Comparison of ENCODE assay signal across 20 cellular contexts in genomic region chr16:17362946-17363345, GRCh38.
DNase-seq lines count a peak whose midpoint lies in the region; ATAC-seq and TF ChIP-seq lines count a peak whose summit lies in the region.
"Had no signal": no experiment of that assay in that cellular context is flagged by ENCODE, and none has a peak within 500 bp of the region (broad histone marks: within the 10 kb centered on the region; RNA-seq: fewer than 3 reads in every experiment).

No MANE protein-coding gene starts in this region.

- H3K27me3 Mint-ChIP-seq in activated naive CD4-positive, alpha-beta T cell treated with anti-CD3 and anti-CD28 coated beads, Interleukin-2, amount 10 ng/mL, durations not matched to agents 7 days and 5 days = no peaks in the 10 kb centered on the region
- H3K27me3 Mint-ChIP-seq in T-helper 17 cell = no peaks in the 10 kb centered on the region
- H3K27me3 Mint-ChIP-seq in endodermal cell (ENCODE audit: insufficient read depth) = no peaks in the 10 kb centered on the region
- H3K27me3 Mint-ChIP-seq in stimulated activated naive B cell treated with anti-CD40 and anti-IgM and Interleukin-4, amounts not matched to agents 10 μg/mL and 1 μg/mL and 100 μg/mL, for 72 hours = no peaks in the 10 kb centered on the region

- no peak overlapping the region for H3K9ac ChIP-seq in endodermal cell (ENCODE audit: extremely low read depth, low read length, poor library complexity, severe bottlenecking)

- peaks cover 3% of the 10 kb centered on the region for H3K9me3 Mint-ChIP-seq in activated naive CD4-positive, alpha-beta T cell treated with anti-CD3 and anti-CD28 coated beads, Interleukin-2, amount 10 ng/mL, durations not matched to agents 7 days and 5 days
- H3K9me3 Mint-ChIP-seq in endodermal cell = no peaks in the 10 kb centered on the region
- peaks cover 0 to 4% of the 10 kb centered on the region in 2 donors for H3K9me3 Mint-ChIP-seq in stimulated activated naive B cell treated with anti-CD40 and anti-IgM and Interleukin-4, amounts not matched to agents 10 μg/mL and 1 μg/mL and 100 μg/mL, for 72 hours

- peaks cover 49% of the 10 kb centered on the region for H3K36me3 Mint-ChIP-seq in activated naive CD4-positive, alpha-beta T cell treated with anti-CD3 and anti-CD28 coated beads, Interleukin-2, amount 10 ng/mL, durations not matched to agents 7 days and 5 days
- H3K36me3 Mint-ChIP-seq in T-helper 17 cell (ENCODE audit: low read depth) (no peaks in the 10 kb centered on the region), endodermal cell (ENCODE audit: low read depth) (no peaks in the 10 kb centered on the region)
- peaks cover 35 to 53% of the 10 kb centered on the region in 2 donors for H3K36me3 Mint-ChIP-seq in stimulated activated naive B cell treated with anti-CD40 and anti-IgM and Interleukin-4, amounts not matched to agents 10 μg/mL and 1 μg/mL and 100 μg/mL, for 72 hours

- H3K4me3 ChIP-seq in endodermal cell (ENCODE audit: low read length) = no peak overlapping the region
- H3K4me3 ChIP-seq: Peyer's patch, stomach, uterus had no signal

- H3K27ac Mint-ChIP-seq in activated naive CD4-positive, alpha-beta T cell treated with anti-CD3 and anti-CD28 coated beads, Interleukin-2, amount 10 ng/mL, durations not matched to agents 7 days and 5 days = peak overlapping the region; percentile 78
- H3K27ac Mint-ChIP-seq in T-helper 17 cell = peak overlapping the region; percentile 96
- H3K27ac Mint-ChIP-seq in endodermal cell = peak overlapping the region; percentile 48
- H3K27ac Mint-ChIP-seq in stimulated activated naive B cell treated with anti-CD40 and anti-IgM and Interleukin-4, amounts not matched to agents 10 μg/mL and 1 μg/mL and 100 μg/mL, for 72 hours = peak overlapping the region; percentile 94

- H3K36me3 ChIP-seq in endodermal cell (ENCODE audit: control insufficient read depth, insufficient read depth, low read length) = no peaks in the 10 kb centered on the region
- H3K36me3 ChIP-seq: neutrophil, Peyer's patch, stomach, uterus had no signal

- no peak for DNase-seq in activated naive CD4-positive, alpha-beta T cell treated with anti-CD3 and anti-CD28 coated beads, Interleukin-2, amount 10 ng/mL, durations not matched to agents 7 days and 5 days
- DNase-seq in activated naive CD4-positive, alpha-beta T cell treated with anti-CD3 and anti-CD28 coated beads, Interleukin-2, amount 50 U/mL, for 16 hours = no peak
- no peak for DNase-seq in T-helper 17 cell
- no peak for DNase-seq in endodermal cell
- DNase-seq in stimulated activated naive B cell treated with anti-CD40 and anti-IgM and Interleukin-4, amounts not matched to agents 10 μg/mL and 1 μg/mL and 100 μg/mL, for 72 hours = no peak
- no peak for DNase-seq in NCI-H1048 (lab: John Stamatoyannopoulos, UW)
- no peak for DNase-seq in NOMO-1 (lab: John Stamatoyannopoulos, UW; ENCODE audit: unreplicated experiment in 2 of 2)
- no peak for DNase-seq in DMS53 treated with DMSO at 0.1 percent for 48 hours (lab: John Stamatoyannopoulos, UW; ENCODE audit: unreplicated experiment)
- DNase-seq: amniotic stem cell; Calu3; caudate nucleus; effector CD4-positive, alpha-beta T cell; islet precursor cell; NCI-H1417 treated with DMSO at 0.1 percent for 48 hours; NCI-H2171 treated with DMSO at 0.1 percent for 48 hours; NCI-H82; stomach; uterus had no signal

- WGBS in endodermal cell (ENCODE audit: insufficient coverage in 1 of 2, insufficient read length in 1 of 2), 2 experiments = 88 to 100% methylated on average over 3 to 4 of the region's 4 CpGs

- no peaks in the 10 kb centered on the region for H3K27me3 ChIP-seq in endodermal cell (ENCODE audit: control insufficient read depth, insufficient read depth, low read length, poor library complexity, severe bottlenecking)
- H3K27me3 ChIP-seq: neutrophil, Peyer's patch, stomach, uterus had no signal

- H3K4me1 ChIP-seq in endodermal cell (ENCODE audit: control insufficient read depth, insufficient read depth, low read length) = peaks cover 3% of the 10 kb centered on the region

- H3K27ac ChIP-seq in endodermal cell (ENCODE audit: low read depth, low read length) = no peak overlapping the region
- H3K27ac ChIP-seq: stomach, uterus had no signal

- CTCF ChIA-PET in activated naive CD4-positive, alpha-beta T cell treated with anti-CD3 and anti-CD28 coated beads, Interleukin-2, amount 10 ng/mL, durations not matched to agents 7 days and 5 days (lab: Charles Lee) = interaction anchor here (1.5 to 1.8 kb wide), 2 partner anchors 18 to 20 kb away, joined by 3 to 4 read pairs; no protein-coding TSS in a partner anchor

- H3K9me3 ChIP-seq in T-helper 17 cell (ENCODE audit: control insufficient read depth, low read length, poor library complexity, severe bottlenecking) (no peaks in the 10 kb centered on the region), endodermal cell (ENCODE audit: control insufficient read depth, low read length) (no peaks in the 10 kb centered on the region)
- H3K9me3 ChIP-seq: neutrophil, Peyer's patch, stomach, uterus had no signal

- no peak for TF ChIP-seq CTCF in endodermal cell (conservative IDR thresholded peaks at IDR 0.05)

- no peak overlapping the region for H3K4me3 Mint-ChIP-seq in activated naive CD4-positive, alpha-beta T cell treated with anti-CD3 and anti-CD28 coated beads, Interleukin-2, amount 10 ng/mL, durations not matched to agents 7 days and 5 days
- H3K4me3 Mint-ChIP-seq in T-helper 17 cell (peak overlapping the region; percentile 59), endodermal cell (no peak overlapping the region)
- no peak overlapping the region for H3K4me3 Mint-ChIP-seq in stimulated activated naive B cell treated with anti-CD40 and anti-IgM and Interleukin-4, amounts not matched to agents 10 μg/mL and 1 μg/mL and 100 μg/mL, for 72 hours

- no peak for ATAC-seq in T-helper 17 cell
- no peak for ATAC-seq in stimulated activated naive B cell treated with anti-CD40 and anti-IgM and Interleukin-4, amounts not matched to agents 10 μg/mL and 1 μg/mL and 100 μg/mL, for 72 hours (replicated peaks)

- H3K4me1 Mint-ChIP-seq in activated naive CD4-positive, alpha-beta T cell treated with anti-CD3 and anti-CD28 coated beads, Interleukin-2, amount 10 ng/mL, durations not matched to agents 7 days and 5 days = peaks cover 99% of the 10 kb centered on the region
- peaks cover 71% of the 10 kb centered on the region for H3K4me1 Mint-ChIP-seq in T-helper 17 cell
- H3K4me1 Mint-ChIP-seq in endodermal cell = peaks cover 56% of the 10 kb centered on the region
- peaks cover 68 to 92% of the 10 kb centered on the region in 2 donors for H3K4me1 Mint-ChIP-seq in stimulated activated naive B cell treated with anti-CD40 and anti-IgM and Interleukin-4, amounts not matched to agents 10 μg/mL and 1 μg/mL and 100 μg/mL, for 72 hours
